2 cellular contexts compared by ENCODE assay signal in the genomic region with DNA sequence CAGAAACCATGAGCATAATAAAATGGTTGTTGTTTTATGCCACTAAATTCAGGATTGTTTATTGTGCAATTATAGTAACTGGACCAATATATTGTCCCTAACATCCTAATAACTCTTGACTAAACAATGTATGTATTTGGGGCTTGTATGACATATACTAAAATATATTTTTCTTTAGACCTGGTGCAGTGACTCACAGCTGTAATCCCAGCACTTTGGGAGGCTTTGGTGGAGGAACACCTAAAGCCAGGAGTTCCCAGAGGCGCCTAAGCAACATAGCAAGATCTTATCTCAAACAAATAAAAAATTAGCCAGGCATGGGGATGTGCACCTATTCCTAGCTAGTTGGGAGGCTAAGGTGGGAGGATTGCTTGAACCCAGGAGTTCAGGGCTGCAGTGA.
TF ChIP-seq lines count a peak whose summit lies in the region.

No MANE protein-coding gene starts in this region.

TF ChIP-seq in A549, 52 proteins besides CTCF, POLR2A, EP300 and RAD21:
- TF ChIP-seq HOXA7 (CRISPR knock-in tag; IDR thresholded peaks at IDR 0.05) (no peak), MAZ (IDR thresholded peaks at IDR 0.05; ENCODE audit: borderline replicate concordance, low read depth, low read length) (no peak), RARB (CRISPR knock-in tag; IDR thresholded peaks at IDR 0.05) (no peak), EHF (CRISPR knock-in tag; IDR thresholded peaks at IDR 0.05) (no peak), MYC (IDR thresholded peaks at IDR 0.05; ENCODE audit: borderline replicate concordance, low read length) (no peak), EHMT2 (IDR thresholded peaks at IDR 0.05; ENCODE audit: low read depth) (no peak), FOSL2 (IDR thresholded peaks at IDR 0.05) (no peak), FOSL2 (CRISPR knock-in tag; IDR thresholded peaks at IDR 0.05) (no peak), HDAC2 (IDR thresholded peaks at IDR 0.05) (no peak), NPAS2 (CRISPR knock-in tag; IDR thresholded peaks at IDR 0.05; ENCODE audit: borderline replicate concordance) (no peak), JUNB (IDR thresholded peaks at IDR 0.05) (no peak), RNF2 (IDR thresholded peaks at IDR 0.05; ENCODE audit: borderline replicate concordance, low read depth) (no peak), PHF8 (IDR thresholded peaks at IDR 0.05; ENCODE audit: borderline replicate concordance, low read depth) (no peak), FOXS1 (CRISPR knock-in tag; IDR thresholded peaks at IDR 0.05) (no peak)
- TF ChIP-seq, protein P1, sequence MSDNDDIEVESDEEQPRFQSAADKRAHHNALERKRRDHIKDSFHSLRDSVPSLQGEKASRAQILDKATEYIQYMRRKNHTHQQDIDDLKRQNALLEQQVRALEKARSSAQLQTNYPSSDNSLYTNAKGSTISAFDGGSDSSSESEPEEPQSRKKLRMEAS (IDR thresholded peaks at IDR 0.05), result no peak

TF ChIP-seq in IMR-90, 13 proteins besides CTCF, POLR2A, EP300 and RAD21:
- TF ChIP-seq, protein P2, sequence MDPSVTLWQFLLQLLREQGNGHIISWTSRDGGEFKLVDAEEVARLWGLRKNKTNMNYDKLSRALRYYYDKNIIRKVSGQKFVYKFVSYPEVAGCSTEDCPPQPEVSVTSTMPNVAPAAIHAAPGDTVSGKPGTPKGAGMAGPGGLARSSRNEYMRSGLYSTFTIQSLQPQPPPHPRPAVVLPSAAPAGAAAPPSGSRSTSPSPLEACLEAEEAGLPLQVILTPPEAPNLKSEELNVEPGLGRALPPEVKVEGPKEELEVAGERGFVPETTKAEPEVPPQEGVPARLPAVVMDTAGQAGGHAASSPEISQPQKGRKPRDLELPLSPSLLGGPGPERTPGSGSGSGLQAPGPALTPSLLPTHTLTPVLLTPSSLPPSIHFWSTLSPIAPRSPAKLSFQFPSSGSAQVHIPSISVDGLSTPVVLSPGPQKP (IDR thresholded peaks at IDR 0.05; ENCODE audit: borderline replicate concordance, low read depth, low read length), result no peak
- TF ChIP-seq CEBPB (IDR thresholded peaks at IDR 0.05; ENCODE audit: low read depth, low read length) (0 out of 2 replicates have a peak, but pooled peaks have one; percentile 25), MXI1 (IDR thresholded peaks at IDR 0.05; ENCODE audit: borderline replicate concordance, low read depth, low read length) (no peak), CHD1 (IDR thresholded peaks at IDR 0.05; ENCODE audit: low read depth, low read length) (no peak), RFX5 (IDR thresholded peaks at IDR 0.05; ENCODE audit: low read depth, low read length) (no peak)
